Comparison of ENCODE assay signal across 1 cellular context in genomic region chr19:17305517-17306284, GRCh38.
A peak's percentile ranks its signal among the peaks of the same experiment; 100 is the strongest.
TF ChIP-seq lines count a peak whose summit lies in the region.

TSS of gene MRPL34 (plus strand) at chr19:17305872. CDS start at chr19:17305893, 21 bp downstream.

TF ChIP-seq in HepG2, 621 proteins besides CTCF, POLR2A, EP300 and RAD21 (continued from another document and continues in another):
- no peak; the same call in 1 of the 2 replicates for TF ChIP-seq THRA (CRISPR knock-in tag; IDR thresholded peaks at IDR 0.05; ENCODE audit: borderline replicate concordance)
- TF ChIP-seq ARID2 (CRISPR knock-in tag; IDR thresholded peaks at IDR 0.05; ENCODE audit: borderline replicate concordance): no peak
- TF ChIP-seq RFX3 (CRISPR knock-in tag; IDR thresholded peaks at IDR 0.05): no peak
- no peak for TF ChIP-seq ZNF17 (CRISPR knock-in tag; IDR thresholded peaks at IDR 0.05)
- TF ChIP-seq ZBTB42 (CRISPR knock-in tag; IDR thresholded peaks at IDR 0.05): no peak; the same call in 1 of the 2 replicates
- TF ChIP-seq ZNF333 (CRISPR knock-in tag; IDR thresholded peaks at IDR 0.05; ENCODE audit: borderline replicate concordance): no peak
- no peak for TF ChIP-seq AKNA (CRISPR knock-in tag; IDR thresholded peaks at IDR 0.05; ENCODE audit: borderline replicate concordance)
- TF ChIP-seq ZNF350 (CRISPR knock-in tag; IDR thresholded peaks at IDR 0.05; ENCODE audit: borderline replicate concordance, low read depth): peak; percentile 76
- TF ChIP-seq TGIF2 (CRISPR knock-in tag; IDR thresholded peaks at IDR 0.05): no peak
- TF ChIP-seq, protein P1, sequence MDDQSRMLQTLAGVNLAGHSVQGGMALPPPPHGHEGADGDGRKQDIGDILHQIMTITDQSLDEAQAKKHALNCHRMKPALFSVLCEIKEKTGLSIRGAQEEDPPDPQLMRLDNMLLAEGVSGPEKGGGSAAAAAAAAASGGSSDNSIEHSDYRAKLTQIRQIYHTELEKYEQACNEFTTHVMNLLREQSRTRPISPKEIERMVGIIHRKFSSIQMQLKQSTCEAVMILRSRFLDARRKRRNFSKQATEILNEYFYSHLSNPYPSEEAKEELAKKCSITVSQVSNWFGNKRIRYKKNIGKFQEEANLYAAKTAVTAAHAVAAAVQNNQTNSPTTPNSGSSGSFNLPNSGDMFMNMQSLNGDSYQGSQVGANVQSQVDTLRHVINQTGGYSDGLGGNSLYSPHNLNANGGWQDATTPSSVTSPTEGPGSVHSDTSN (CRISPR knock-in tag; IDR thresholded peaks at IDR 0.05; ENCODE audit: borderline replicate concordance): peak; percentile 27; the same call in 1 of the 2 replicates
- no peak for TF ChIP-seq PLRG1 (conservative IDR thresholded peaks at IDR 0.05)
- no peak for TF ChIP-seq ZNF292 (CRISPR knock-in tag; IDR thresholded peaks at IDR 0.05; ENCODE audit: borderline replicate concordance, low read depth)
- no peak for TF ChIP-seq NFIB (CRISPR knock-in tag; IDR thresholded peaks at IDR 0.05; ENCODE audit: borderline replicate concordance)
- TF ChIP-seq EEA1 (CRISPR knock-in tag; IDR thresholded peaks at IDR 0.05; ENCODE audit: borderline replicate concordance): peak; percentile 52; the same call in 1 of the 2 replicates
- TF ChIP-seq TEAD2 (CRISPR knock-in tag; IDR thresholded peaks at IDR 0.05): no peak
- TF ChIP-seq ZNF496 (CRISPR knock-in tag; IDR thresholded peaks at IDR 0.05; ENCODE audit: insufficient replicate concordance): no peak
- peak; percentile 81 for TF ChIP-seq GATAD2A (CRISPR knock-in tag; IDR thresholded peaks at IDR 0.05)
- TF ChIP-seq ZBTB46 (CRISPR knock-in tag; IDR thresholded peaks at IDR 0.05; ENCODE audit: borderline replicate concordance): no peak
- TF ChIP-seq TERF1 (CRISPR knock-in tag; IDR thresholded peaks at IDR 0.05): no peak
- TF ChIP-seq DRAP1 (CRISPR knock-in tag; IDR thresholded peaks at IDR 0.05): peak; percentile 80
- TF ChIP-seq, protein P2, sequence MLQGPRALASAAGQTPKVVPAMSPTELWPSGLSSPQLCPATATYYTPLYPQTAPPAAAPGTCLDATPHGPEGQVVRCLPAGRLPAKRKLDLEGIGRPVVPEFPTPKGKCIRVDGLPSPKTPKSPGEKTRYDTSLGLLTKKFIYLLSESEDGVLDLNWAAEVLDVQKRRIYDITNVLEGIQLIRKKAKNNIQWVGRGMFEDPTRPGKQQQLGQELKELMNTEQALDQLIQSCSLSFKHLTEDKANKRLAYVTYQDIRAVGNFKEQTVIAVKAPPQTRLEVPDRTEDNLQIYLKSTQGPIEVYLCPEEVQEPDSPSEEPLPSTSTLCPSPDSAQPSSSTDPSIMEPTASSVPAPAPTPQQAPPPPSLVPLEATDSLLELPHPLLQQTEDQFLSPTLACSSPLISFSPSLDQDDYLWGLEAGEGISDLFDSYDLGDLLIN (CRISPR knock-in tag; IDR thresholded peaks at IDR 0.05; ENCODE audit: borderline replicate concordance): no peak; the same call in 1 of the 2 replicates
- no peak for TF ChIP-seq CBX2 (IDR thresholded peaks at IDR 0.05; ENCODE audit: low read depth, low read length)
- no peak for TF ChIP-seq CBX2 (CRISPR knock-in tag; IDR thresholded peaks at IDR 0.05; ENCODE audit: low read depth)
- no peak for TF ChIP-seq LRRFIP1 (CRISPR knock-in tag; conservative IDR thresholded peaks at IDR 0.05)
- TF ChIP-seq NFATC3 (CRISPR knock-in tag; IDR thresholded peaks at IDR 0.05): no peak
- TF ChIP-seq ZNF101 (CRISPR knock-in tag; IDR thresholded peaks at IDR 0.05; ENCODE audit: borderline replicate concordance, low read depth): no peak
- peak; percentile 62 for TF ChIP-seq ZBTB25 (CRISPR knock-in tag; IDR thresholded peaks at IDR 0.05)
- TF ChIP-seq TBP (CRISPR knock-in tag; IDR thresholded peaks at IDR 0.05): 0 out of 2 replicates have a peak, but pooled peaks have one; percentile 49
- TF ChIP-seq IKZF1 (IDR thresholded peaks at IDR 0.05): no peak
- no peak for TF ChIP-seq ZIK1 (CRISPR knock-in tag; IDR thresholded peaks at IDR 0.05; ENCODE audit: borderline replicate concordance, low read depth)
- no peak for TF ChIP-seq HHEX (CRISPR knock-in tag; IDR thresholded peaks at IDR 0.05)
- no peak for TF ChIP-seq ZNF138 (CRISPR knock-in tag; IDR thresholded peaks at IDR 0.05; ENCODE audit: low read depth)
- TF ChIP-seq ZNF557 (CRISPR knock-in tag; IDR thresholded peaks at IDR 0.05): 0 out of 2 replicates have a peak, but pooled peaks have one; percentile 38
- TF ChIP-seq, protein P3, sequence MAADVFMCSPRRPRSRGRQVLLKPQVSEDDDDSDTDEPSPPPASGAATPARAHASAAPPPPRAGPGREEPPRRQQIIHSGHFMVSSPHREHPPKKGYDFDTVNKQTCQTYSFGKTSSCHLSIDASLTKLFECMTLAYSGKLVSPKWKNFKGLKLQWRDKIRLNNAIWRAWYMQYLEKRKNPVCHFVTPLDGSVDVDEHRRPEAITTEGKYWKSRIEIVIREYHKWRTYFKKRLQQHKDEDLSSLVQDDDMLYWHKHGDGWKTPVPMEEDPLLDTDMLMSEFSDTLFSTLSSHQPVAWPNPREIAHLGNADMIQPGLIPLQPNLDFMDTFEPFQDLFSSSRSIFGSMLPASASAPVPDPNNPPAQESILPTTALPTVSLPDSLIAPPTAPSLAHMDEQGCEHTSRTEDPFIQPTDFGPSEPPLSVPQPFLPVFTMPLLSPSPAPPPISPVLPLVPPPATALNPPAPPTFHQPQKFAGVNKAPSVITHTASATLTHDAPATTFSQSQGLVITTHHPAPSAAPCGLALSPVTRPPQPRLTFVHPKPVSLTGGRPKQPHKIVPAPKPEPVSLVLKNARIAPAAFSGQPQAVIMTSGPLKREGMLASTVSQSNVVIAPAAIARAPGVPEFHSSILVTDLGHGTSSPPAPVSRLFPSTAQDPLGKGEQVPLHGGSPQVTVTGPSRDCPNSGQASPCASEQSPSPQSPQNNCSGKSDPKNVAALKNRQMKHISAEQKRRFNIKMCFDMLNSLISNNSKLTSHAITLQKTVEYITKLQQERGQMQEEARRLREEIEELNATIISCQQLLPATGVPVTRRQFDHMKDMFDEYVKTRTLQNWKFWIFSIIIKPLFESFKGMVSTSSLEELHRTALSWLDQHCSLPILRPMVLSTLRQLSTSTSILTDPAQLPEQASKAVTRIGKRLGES (CRISPR knock-in tag; IDR thresholded peaks at IDR 0.05; ENCODE audit: borderline replicate concordance): no peak
- peak; percentile 87 for TF ChIP-seq SAP130 (CRISPR knock-in tag; IDR thresholded peaks at IDR 0.05; ENCODE audit: low read depth)
- 0 out of 2 replicates have a peak, but pooled peaks have one; percentile 47 for TF ChIP-seq MTF2 (CRISPR knock-in tag; IDR thresholded peaks at IDR 0.05; ENCODE audit: borderline replicate concordance)
- TF ChIP-seq MIER3 (CRISPR knock-in tag; IDR thresholded peaks at IDR 0.05; ENCODE audit: borderline replicate concordance): no peak
- no peak; the same call in 1 of the 2 replicates for TF ChIP-seq ZNF280B (CRISPR knock-in tag; IDR thresholded peaks at IDR 0.05; ENCODE audit: borderline replicate concordance)
